ENCODE assay signal across 8 cellular contexts in genomic region chr7:69598487-69599148, GRCh38. TPM values are rescaled to one million over a fixed set of nuclear protein-coding genes. Genes with fewer than 3 reads are reported as not detected.
A peak's percentile ranks its signal among the peaks of the same experiment; 100 is the strongest.
DNase-seq lines count a peak whose midpoint lies in the region; ATAC-seq and TF ChIP-seq lines count a peak whose summit lies in the region.

No MANE protein-coding gene starts in this region.

- TF ChIP-seq POLR2A in heart left ventricle (IDR thresholded peaks at IDR 0.05), result peak in 1 of 2 donors; percentile 19

- DNase-seq in GM03348 (ENCODE audit: low spot score) (peak; percentile 62), KG1 (lab: John Stamatoyannopoulos, UW) (peak; percentile 37), heart left ventricle (peak; percentile 24 to 56 (median 33)), putamen (ENCODE audit: low spot score) (peak; percentile 60), DMS114 treated with DMSO at 0.1 percent for 48 hours (lab: John Stamatoyannopoulos, UW; ENCODE audit: unreplicated experiment) (no peak), NCI-H2029 treated with DMSO at 0.1 percent for 48 hours (lab: John Stamatoyannopoulos, UW) (no peak)
- DNase-seq in activated T-cell treated with anti-CD3 and anti-CD28 coated beads, Interleukin-2, amount 50 U/mL, for 24 hours, result no peak

- H3K4me1 Mint-ChIP-seq in activated T-cell treated with anti-CD3 and anti-CD28 coated beads, Interleukin-2, amount 50 U/mL, for 24 hours (ENCODE audit: low read depth), result peaks cover 14% of the 10 kb centered on the region

- H3K4me1 ChIP-seq in heart left ventricle, result peaks cover 0 to 34% (median 6%) of the 10 kb centered on the region in 12 donors

- intact Hi-C loops in heart left ventricle (cut with DNase I), result loop anchor here in 4 of 10 donors (2.0 to 10.0 kb wide), 5 partner anchors 140 to 1096 kb away; no protein-coding TSS in a partner anchor

- H3K36me3 Mint-ChIP-seq in activated T-cell treated with anti-CD3 and anti-CD28 coated beads, Interleukin-2, amount 50 U/mL, for 24 hours (ENCODE audit: low read depth), result no peaks in the 10 kb centered on the region

- H3K4me3 ChIP-seq in heart left ventricle, result peak overlapping the region; percentile 65 to 98 (median 85)

- no peak for TF ChIP-seq CTCF in heart left ventricle (IDR thresholded peaks at IDR 0.05)

- H3K27ac ChIP-seq in heart left ventricle, result peak overlapping the region; percentile 32 to 95 (median 82)

- no peaks in the 10 kb centered on the region for H3K9me3 Mint-ChIP-seq in activated T-cell treated with anti-CD3 and anti-CD28 coated beads, Interleukin-2, amount 50 U/mL, for 24 hours

- no peaks in the 10 kb centered on the region for H3K27me3 ChIP-seq in heart left ventricle

- H3K9me3 ChIP-seq in heart left ventricle, result no peaks in the 10 kb centered on the region

- H3K4me3 Mint-ChIP-seq in activated T-cell treated with anti-CD3 and anti-CD28 coated beads, Interleukin-2, amount 50 U/mL, for 24 hours, result peak overlapping the region; percentile 80

- no peaks in the 10 kb centered on the region for H3K36me3 ChIP-seq in heart left ventricle

- ATAC-seq in heart left ventricle, result peak in 2 of 4 donors; percentile 9 to 21
- no peak for ATAC-seq in HG03159 (IDR thresholded peaks at IDR 0.05; ENCODE audit: unreplicated experiment)

- H3K27ac Mint-ChIP-seq in activated T-cell treated with anti-CD3 and anti-CD28 coated beads, Interleukin-2, amount 50 U/mL, for 24 hours, result no peak overlapping the region

- H3K27me3 Mint-ChIP-seq in activated T-cell treated with anti-CD3 and anti-CD28 coated beads, Interleukin-2, amount 50 U/mL, for 24 hours, result peaks cover 34% of the 10 kb centered on the region

- WGBS in heart left ventricle, 4 donors, result 0 to 2% (median 1%) methylated on average over 30 to 55 of the region's 55 CpGs

RNA-seq across cellular contexts. Expression of gene AUTS2, which starts 0.3 kb away (rescaled TPM):
- total RNA-seq in heart left ventricle, result 10 to 100 TPM in 4 of 9 donors, 1 to 10 TPM in 5; 5.4 to 14.0 (median 8.3) TPM
- 1 to 10 TPM; 3.4 to 3.7 TPM for polyA plus RNA-seq in heart left ventricle

Comparison
In these comparisons a context has a peak if more than half of its experiments do, and no peak if none do; other contexts are left out.
1. DNase-seq: peak in GM03348 (single experiment), KG1 (single experiment), heart left ventricle (5 of 5) and putamen (single experiment); none in activated T-cell treated with anti-CD3 and anti-CD28 coated beads, Interleukin-2, amount 50 U/mL, for 24 hours (single experiment), DMS114 treated with DMSO at 0.1 percent for 48 hours (single experiment) and NCI-H2029 treated with DMSO at 0.1 percent for 48 hours (single experiment).